Comparison of ENCODE assay signal across 33 cellular contexts in the genomic region with DNA sequence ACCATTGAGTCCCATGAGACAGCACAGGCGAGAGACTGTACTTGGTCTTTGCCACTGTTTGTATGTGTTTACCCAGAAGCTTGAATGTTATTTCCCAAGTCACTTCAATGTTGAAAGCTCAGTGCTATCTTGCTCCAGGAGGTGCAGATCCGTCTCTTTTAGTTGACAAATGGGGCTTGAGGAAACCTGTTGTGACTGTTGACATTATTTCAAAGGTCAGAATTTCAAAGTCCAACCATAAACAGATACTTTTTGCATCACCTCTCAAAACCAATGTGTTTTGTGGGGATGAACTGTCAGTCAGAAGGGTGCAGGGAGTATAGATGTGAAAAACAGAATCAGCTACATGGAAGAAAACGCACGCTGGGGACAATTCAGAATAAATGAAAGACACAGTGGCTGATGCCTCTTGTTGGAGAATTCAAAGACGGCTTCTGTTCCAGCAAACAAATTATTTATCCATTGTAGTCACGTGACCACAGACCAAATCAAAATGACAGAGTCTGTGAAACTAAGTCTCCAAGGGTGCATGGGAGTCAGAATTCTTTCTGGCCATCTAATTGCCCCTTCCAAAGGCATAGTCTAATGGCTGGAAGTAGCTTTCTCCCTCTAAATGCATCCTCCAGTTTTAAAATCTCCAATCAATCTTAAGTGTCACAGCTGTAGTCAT.
"Had no signal": no experiment of that assay in that cellular context is flagged by ENCODE, and none has a peak within 500 bp of the region (broad histone marks: within the 10 kb centered on the region; RNA-seq: fewer than 3 reads in every experiment).

No MANE protein-coding gene starts in this region.

- H3K4me3 Mint-ChIP-seq: activated B cell treated with CpG ODN at 0.5 μM for 24 hours; activated CD8-positive, alpha-beta T cell treated with anti-CD3 and anti-CD28 coated beads for 36 hours; activated naive CD8-positive, alpha-beta T cell; activated T-cell treated with anti-CD3 and anti-CD28 coated beads, Interleukin-2, amount 50 U/mL, for 4 hours; activated T-helper 17 cell treated with anti-CD3 and anti-CD28 coated beads, Interleukin-2, amount 50 U/mL, for 72 hours; central memory CD8-positive, alpha-beta T cell; dendritic cell treated with granulocyte-macrophage colony-stimulating factor and Interleukin-4, amounts not matched to agents 40 ng/mL and 50 ng/mL, for 4 days; endodermal cell; T-helper 2 cell treated with Interferon-gamma antibody and Interleukin-4, amounts not matched to agents 5 μg/mL and 100 μg/mL, for 36 hours had no signal

- H3K9me3 Mint-ChIP-seq: activated B cell treated with CpG ODN at 0.5 μM for 24 hours; activated T-cell treated with anti-CD3 and anti-CD28 coated beads, Interleukin-2, amount 50 U/mL, for 4 hours; central memory CD8-positive, alpha-beta T cell; dendritic cell treated with granulocyte-macrophage colony-stimulating factor and Interleukin-4, amounts not matched to agents 40 ng/mL and 50 ng/mL, for 4 days; T-helper 2 cell treated with Interferon-gamma antibody and Interleukin-4, amounts not matched to agents 5 μg/mL and 100 μg/mL, for 36 hours had no signal

- H2AFZ ChIP-seq: hepatocyte had no signal

- H3K4me2 ChIP-seq: hepatocyte had no signal

- H3K9me3 ChIP-seq: gastroesophageal sphincter, heart right ventricle had no signal

- H3K4me1 Mint-ChIP-seq: activated T-helper 17 cell treated with anti-CD3 and anti-CD28 coated beads, Interleukin-2, amount 50 U/mL, for 72 hours; central memory CD8-positive, alpha-beta T cell had no signal

- H3K79me2 ChIP-seq: hepatocyte had no signal

- H3K36me3 ChIP-seq: brain microvascular endothelial cell, gastroesophageal sphincter, heart right ventricle, WERI-Rb-1 had no signal

- H3K27ac Mint-ChIP-seq: activated B cell treated with CpG ODN at 0.5 μM for 24 hours; activated CD8-positive, alpha-beta T cell treated with anti-CD3 and anti-CD28 coated beads for 36 hours; activated naive CD8-positive, alpha-beta T cell; activated T-helper 17 cell treated with anti-CD3 and anti-CD28 coated beads, Interleukin-2, amount 50 U/mL, for 72 hours; dendritic cell treated with granulocyte-macrophage colony-stimulating factor and Interleukin-4, amounts not matched to agents 40 ng/mL and 50 ng/mL, for 4 days; endodermal cell; T-helper 2 cell treated with Interferon-gamma antibody and Interleukin-4, amounts not matched to agents 5 μg/mL and 100 μg/mL, for 36 hours had no signal

- H3K4me3 ChIP-seq: coronary artery, dorsolateral prefrontal cortex, gastroesophageal sphincter, heart right ventricle, hepatocyte had no signal

- H3K27me3 ChIP-seq: brain microvascular endothelial cell, dorsolateral prefrontal cortex, foreskin keratinocyte, gastroesophageal sphincter, heart right ventricle, hepatocyte had no signal

- ATAC-seq: activated CD4-positive, CD25-positive, alpha-beta regulatory T cell treated with anti-CD3 and anti-CD28 coated beads, Interleukin-2, amount 50 U/mL, for 24 hours; activated CD8-positive, alpha-beta T cell treated with anti-CD3 and anti-CD28 coated beads for 36 hours; activated T-cell treated with anti-CD3 and anti-CD28 coated beads, Interleukin-2, amount 50 U/mL, for 4 hours; activated T-helper 17 cell treated with anti-CD3 and anti-CD28 coated beads, Interleukin-2, amount 50 U/mL, for 72 hours; esophagus mucosa; foreskin keratinocyte; gastroesophageal sphincter; heart right ventricle had no signal

- H3K27me3 Mint-ChIP-seq: activated B cell treated with CpG ODN at 0.5 μM for 24 hours had no signal

- DNase-seq: activated B cell treated with CpG ODN at 0.5 μM for 24 hours; activated CD4-positive, alpha-beta T cell treated with anti-CD3 and anti-CD28 coated beads for 48 hours; activated CD4-positive, alpha-beta T cell treated with anti-CD3 and anti-CD28 coated beads, Interleukin-2, amount 50 U/mL, for 1 hour; activated CD4-positive, alpha-beta T cell treated with anti-CD3 and anti-CD28 coated beads, Interleukin-2, amount 50 U/mL, for 48 hours; activated CD8-positive, alpha-beta memory T cell treated with anti-CD3 and anti-CD28 coated beads for 24 hours; activated CD8-positive, alpha-beta T cell treated with anti-CD3 and anti-CD28 coated beads for 36 hours; activated effector memory CD4-positive, alpha-beta T cell treated with Interleukin-2 at 50 U/mL for 16 hours; activated gamma-delta T cell treated with Interleukin-2 at 50 U/mL for 16 hours; activated naive CD4-positive, alpha-beta T cell treated with anti-CD3 and anti-CD28 coated beads, Interleukin-2, amount 50 U/mL, for 16 hours; activated naive CD4-positive, alpha-beta T cell treated with Interleukin-2 at 50 U/mL for 16 hours; activated T-cell treated with anti-CD3 and anti-CD28 coated beads, Interleukin-2, amount 50 U/mL, for 4 hours; amniotic stem cell; anterior cingulate cortex; brain microvascular endothelial cell; dorsolateral prefrontal cortex; effector memory CD4-positive, alpha-beta T cell; endodermal cell; foreskin keratinocyte; heart right ventricle; T1000; WERI-Rb-1 had no signal

- H3K27ac ChIP-seq: brain microvascular endothelial cell, coronary artery, dorsolateral prefrontal cortex, foreskin keratinocyte, gastroesophageal sphincter, heart right ventricle, hepatocyte, WERI-Rb-1 had no signal

- FAIRE-seq: astrocyte, bronchial epithelial cell had no signal

- H3K4me1 ChIP-seq: foreskin keratinocyte had no signal
